ENCODE assay signal across 8 cellular contexts in the genomic region with DNA sequence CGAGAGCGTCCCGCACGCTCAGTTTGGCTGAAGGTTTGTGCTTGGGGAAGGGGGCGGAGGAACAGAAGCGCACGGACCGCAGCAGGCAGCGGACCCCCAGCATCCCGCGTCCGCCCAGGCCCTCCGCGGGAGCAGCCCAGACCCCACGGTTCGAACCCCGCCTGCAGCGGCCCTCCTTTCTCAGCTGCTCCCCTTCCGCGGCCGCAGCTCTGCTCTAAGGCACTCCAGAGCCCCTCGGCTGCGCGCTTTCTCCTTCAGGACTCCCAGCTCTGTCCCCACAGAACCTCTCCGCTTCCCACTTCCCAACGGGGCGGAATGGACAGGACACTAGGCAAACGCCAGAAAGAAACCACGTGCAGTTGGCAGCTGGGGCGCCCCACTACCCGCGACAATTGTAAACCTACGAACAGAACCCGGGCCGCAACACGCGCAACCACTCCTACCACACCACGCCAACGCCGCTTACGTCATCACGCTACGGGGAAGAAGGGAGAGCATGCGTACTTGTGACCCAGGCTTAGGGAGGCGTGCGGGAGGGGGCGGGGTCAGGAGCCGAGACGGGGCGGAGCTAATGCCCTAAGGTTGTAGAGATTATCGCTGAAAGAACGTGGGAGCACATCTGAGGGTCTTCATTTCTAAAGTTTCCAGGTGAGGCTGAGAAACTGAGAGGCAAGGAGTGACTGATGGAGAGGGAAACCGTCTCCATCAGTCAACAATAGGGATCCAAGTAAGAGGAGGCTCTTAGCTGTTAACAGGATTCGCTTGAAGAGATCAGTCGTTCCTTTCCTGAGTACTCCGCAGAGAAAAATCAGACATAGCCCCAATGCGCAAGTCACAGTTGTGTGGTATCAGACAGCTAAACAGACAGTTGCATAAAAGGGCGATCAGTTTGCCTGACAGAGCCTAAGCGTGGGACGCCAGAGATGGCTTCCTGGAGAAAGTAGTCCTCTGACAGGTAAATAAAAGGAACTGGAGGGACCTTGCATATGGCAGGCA. TPM values are rescaled to one million over a fixed set of nuclear protein-coding genes. Genes with fewer than 3 reads are reported as not detected.
DNase-seq lines count a peak whose midpoint lies in the region; ATAC-seq and TF ChIP-seq lines count a peak whose summit lies in the region.

A gene with protein sequence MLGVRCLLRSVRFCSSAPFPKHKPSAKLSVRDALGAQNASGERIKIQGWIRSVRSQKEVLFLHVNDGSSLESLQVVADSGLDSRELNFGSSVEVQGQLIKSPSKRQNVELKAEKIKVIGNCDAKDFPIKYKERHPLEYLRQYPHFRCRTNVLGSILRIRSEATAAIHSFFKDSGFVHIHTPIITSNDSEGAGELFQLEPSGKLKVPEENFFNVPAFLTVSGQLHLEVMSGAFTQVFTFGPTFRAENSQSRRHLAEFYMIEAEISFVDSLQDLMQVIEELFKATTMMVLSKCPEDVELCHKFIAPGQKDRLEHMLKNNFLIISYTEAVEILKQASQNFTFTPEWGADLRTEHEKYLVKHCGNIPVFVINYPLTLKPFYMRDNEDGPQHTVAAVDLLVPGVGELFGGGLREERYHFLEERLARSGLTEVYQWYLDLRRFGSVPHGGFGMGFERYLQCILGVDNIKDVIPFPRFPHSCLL (minus strand): TSS at position 479 of the 996 bp plus-strand sequence. CDS start 376 bp downstream, at position 103.

- ATAC-seq in GM21723 (IDR thresholded peaks at IDR 0.05; ENCODE audit: unreplicated experiment) (peak; percentile 90), Panc1 (peak; percentile 99), esophagus mucosa (peak; percentile 100)
- ATAC-seq in activated T-cell treated with anti-CD3 and anti-CD28 coated beads, Interleukin-2, amount 50 U/mL, for 4 hours: peak; percentile 95

- no peaks in the 10 kb centered on the region for H3K27me3 Mint-ChIP-seq in activated T-cell treated with anti-CD3 and anti-CD28 coated beads, Interleukin-2, amount 50 U/mL, for 4 hours (ENCODE audit: low read depth)

- BruUV-seq in Panc1 (replicated peaks; lab: Mats Ljungman, UMichigan): TSS peak; percentile 90

- H3K4me1 Mint-ChIP-seq in activated T-cell treated with anti-CD3 and anti-CD28 coated beads, Interleukin-2, amount 50 U/mL, for 4 hours (ENCODE audit: low read depth): peaks cover 25% of the 10 kb centered on the region

- H3K36me3 Mint-ChIP-seq in activated T-cell treated with anti-CD3 and anti-CD28 coated beads, Interleukin-2, amount 50 U/mL, for 4 hours (ENCODE audit: insufficient read depth): peaks cover 10% of the 10 kb centered on the region

- H3K9me3 ChIP-seq in Panc1 (ENCODE audit: control insufficient read depth, insufficient read depth, low read depth, low read length): no peaks in the 10 kb centered on the region
- no peaks in the 10 kb centered on the region for H3K9me3 ChIP-seq in muscle layer of colon (ENCODE audit: low read length)

- in situ Hi-C loops in Panc1 (cut with HindIII; ENCODE audit: low pct_unique_long_range_greater_than_20kb, low sequenced_read_pairs): no loop called here

- POLR2A ChIA-PET in Panc1 (lab: Charles Lee): interaction anchor here (0.6 kb wide), 2 partner anchors 445 to 539 kb away, joined by 3 to 8 read pairs; no protein-coding TSS in a partner anchor

- H3K4me3 ChIP-seq in Panc1 (ENCODE audit: low read depth in 2 of 2, low read length in 2 of 2) (peak within 1 kb of the TSS; percentile 62 to 98), muscle layer of colon (ENCODE audit: low read depth in 1 of 2, low read length in 2 of 2) (peak within 1 kb of the TSS; percentile 81 to 93)

- H3K4me1 ChIP-seq in Panc1 (ENCODE audit: control insufficient read depth, insufficient read depth, low read length): peaks cover 14% of the 10 kb centered on the region
- H3K4me1 ChIP-seq in muscle layer of colon (ENCODE audit: insufficient read depth, low read length): peaks cover 15% of the 10 kb centered on the region

- H3K4me3 Mint-ChIP-seq in activated T-cell treated with anti-CD3 and anti-CD28 coated beads, Interleukin-2, amount 50 U/mL, for 4 hours: peak within 1 kb of the TSS; percentile 95

- peaks cover under 1% of the 10 kb centered on the region; the same call in 1 of the 2 replicates for H3K27me3 ChIP-seq in Panc1 (ENCODE audit: control insufficient read depth, insufficient read depth, low read length)
- no peaks in the 10 kb centered on the region for H3K27me3 ChIP-seq in muscle layer of colon (ENCODE audit: control insufficient read depth in 1 of 2, insufficient read depth in 2 of 2, low read length in 2 of 2)

- H3K9ac ChIP-seq in muscle layer of colon (ENCODE audit: low read length): peak within 1 kb of the TSS; percentile 63

- H3K27ac ChIP-seq in Panc1 (ENCODE audit: low read length) (peak within 1 kb of the TSS; percentile 90), muscle layer of colon (ENCODE audit: low read depth, low read length) (peak within 1 kb of the TSS; percentile 93)

- CTCF ChIA-PET in Panc1 (lab: Charles Lee): interaction anchor here (0.9 to 1.4 kb wide), 3 partner anchors 10 to 155 kb away, joined by 3 to 7 read pairs (median 5); no protein-coding TSS in a partner anchor

- peak; percentile 100 for DNase-seq in DMS53 (lab: John Stamatoyannopoulos, UW)
- peak; percentile 99 for DNase-seq in KG1 (lab: John Stamatoyannopoulos, UW)
- DNase-seq in Panc1 (ENCODE audit: low read depth, low spot score): peak; percentile 91
- DNase-seq in activated T-cell treated with anti-CD3 and anti-CD28 coated beads, Interleukin-2, amount 50 U/mL, for 4 hours: peak; percentile 98
- DNase-seq in stimulated activated CD8-positive, alpha-beta memory T cell treated with anti-CD3 and anti-CD28 coated beads, Interleukin-7, amount 100 ng/mL, for 24 hours (ENCODE audit: low read depth): peak; percentile 99

- intact Hi-C loops in Panc1 (cut with micrococcal nuclease; ENCODE audit: unreplicated experiment): no loop called here

- no peaks in the 10 kb centered on the region for H3K9me3 Mint-ChIP-seq in activated T-cell treated with anti-CD3 and anti-CD28 coated beads, Interleukin-2, amount 50 U/mL, for 4 hours

- H3K36me3 ChIP-seq in Panc1 (ENCODE audit: control insufficient read depth, insufficient read depth, low read length): 0 out of 2 replicates have a peak, but pooled peaks cover 3% of the 10 kb centered on the region
- peaks cover 10% of the 10 kb centered on the region for H3K36me3 ChIP-seq in muscle layer of colon (ENCODE audit: insufficient read depth, low read length)

- no peak for TF ChIP-seq CTCF in Panc1 (IDR thresholded peaks at IDR 0.05)

RNA-seq across cellular contexts. Expression of the gene that starts here (rescaled TPM):
- total RNA-seq in Panc1 (2021; ENCODE audit: unreplicated experiment) (29.8 TPM), esophagus mucosa (10.4 TPM)
- polyA plus RNA-seq in Panc1 (2012; ENCODE audit: insufficient read length): 18.7 TPM
- total RNA-seq in activated T-cell treated with anti-CD3 and anti-CD28 coated beads, Interleukin-2, amount 50 U/mL, for 4 hours: 10 to 100 TPM; 15.6 to 25.3 (median 23.2) TPM

Comparison
In these comparisons a context has a peak if more than half of its experiments do, and no peak if none do; other contexts are left out.
1. Peak in every context shown above with its lines: DNase-seq, ATAC-seq, H3K4me3 ChIP-seq and H3K27ac ChIP-seq.